Comparison of ENCODE assay signal across 8 cellular contexts in the genomic region with DNA sequence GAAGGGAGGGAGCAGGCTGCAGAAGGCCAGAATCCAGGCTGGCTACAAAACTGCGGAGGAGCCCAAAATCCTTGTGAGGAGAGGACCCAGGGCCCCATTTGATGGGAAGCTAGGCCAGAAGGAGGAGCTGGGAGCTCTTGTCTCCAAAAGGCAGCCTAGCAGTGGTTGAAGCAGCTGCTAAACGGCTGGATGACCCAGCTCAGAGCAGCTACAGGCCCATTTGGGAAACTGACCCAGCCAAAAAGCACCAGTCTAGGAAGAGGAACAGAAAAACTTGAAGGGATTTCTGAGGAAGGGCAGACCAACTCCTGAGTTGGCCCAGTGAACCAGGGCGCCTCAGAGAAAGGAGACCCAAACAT. TPM values are rescaled to one million over a fixed set of nuclear protein-coding genes. Genes with fewer than 3 reads are reported as not detected.
DNase-seq lines count a peak whose midpoint lies in the region; TF ChIP-seq lines count a peak whose summit lies in the region.

No MANE protein-coding gene starts in this region.

- H3K27ac ChIP-seq in iPS-18a (ENCODE audit: low read length) (no peak overlapping the region), suprapubic skin (peak overlapping the region; percentile 95)

- H3K4me1 ChIP-seq in iPS-18a (ENCODE audit: control insufficient read depth, low read depth, low read length): peaks cover 21% of the 10 kb centered on the region
- peaks cover 27% of the 10 kb centered on the region for H3K4me1 ChIP-seq in suprapubic skin

- no peak for TF ChIP-seq EP300 in suprapubic skin (IDR thresholded peaks at IDR 0.05)

- no peak for DNase-seq in T-helper 1 cell
- no peak for DNase-seq in activated T-helper 2 cell treated with anti-CD3 and anti-CD28 coated beads, Interferon-gamma antibody, Interleukin-2, Interleukin-4, amounts not matched to agents 10 μg/mL and 5 μg/mL and 100 μg/mL, durations not matched to agents 14 hours and 24 hours and 36 hours (ENCODE audit: low spot score)
- DNase-seq in suprapubic skin (ENCODE audit: low spot score in 2 of 2): no peak
- DNase-seq in DMS114 treated with DMSO at 0.1 percent for 48 hours (lab: John Stamatoyannopoulos, UW; ENCODE audit: unreplicated experiment): no peak
- no peak for DNase-seq in NCI-H128 (lab: John Stamatoyannopoulos, UW; ENCODE audit: unreplicated experiment)
- DNase-seq in islet precursor cell: no peak

- H3K4me3 ChIP-seq in iPS-18a (ENCODE audit: low read length): peak overlapping the region; percentile 69
- no peak overlapping the region for H3K4me3 ChIP-seq in suprapubic skin

- H3K27ac Mint-ChIP-seq in T-helper 1 cell treated with Interleukin-12 subunit alpha and Interleukin-12 subunit beta and Interleukin-4 antibody, amounts not matched to agents 30 μg/mL and 1 μg/mL, for 36 hours: peak overlapping the region; percentile 72
- H3K27ac Mint-ChIP-seq in activated T-helper 2 cell treated with anti-CD3 and anti-CD28 coated beads, Interferon-gamma antibody, Interleukin-2, Interleukin-4, amounts not matched to agents 10 μg/mL and 5 μg/mL and 100 μg/mL, durations not matched to agents 14 hours and 24 hours and 36 hours: peak overlapping the region; percentile 65

- intact Hi-C loops in activated T-helper 2 cell treated with anti-CD3 and anti-CD28 coated beads, Interferon-gamma antibody, Interleukin-2, Interleukin-4, amounts not matched to agents 10 μg/mL and 5 μg/mL and 100 μg/mL, durations not matched to agents 14 hours and 24 hours and 36 hours (cut with micrococcal nuclease): loop anchor here (5.0 kb wide), 3 partner anchors 95 to 320 kb away; a partner anchor contains a TSS

- TF ChIP-seq POLR2A in suprapubic skin (IDR thresholded peaks at IDR 0.05): no peak

- peaks cover 37% of the 10 kb centered on the region for H3K36me3 Mint-ChIP-seq in T-helper 1 cell treated with Interleukin-12 subunit alpha and Interleukin-12 subunit beta and Interleukin-4 antibody, amounts not matched to agents 30 μg/mL and 1 μg/mL, for 36 hours (ENCODE audit: low read depth)
- peaks cover 36% of the 10 kb centered on the region for H3K36me3 Mint-ChIP-seq in activated T-helper 2 cell treated with anti-CD3 and anti-CD28 coated beads, Interferon-gamma antibody, Interleukin-2, Interleukin-4, amounts not matched to agents 10 μg/mL and 5 μg/mL and 100 μg/mL, durations not matched to agents 14 hours and 24 hours and 36 hours (ENCODE audit: low read depth)

- no peak for TF ChIP-seq CTCF in suprapubic skin (IDR thresholded peaks at IDR 0.05)

- H3K36me3 ChIP-seq in iPS-18a (ENCODE audit: control insufficient read depth, low read depth, low read length) (no peaks in the 10 kb centered on the region), suprapubic skin (peaks cover 12% of the 10 kb centered on the region)

- H3K9me3 ChIP-seq in iPS-18a (ENCODE audit: control insufficient read depth, low read depth, low read length) (no peaks in the 10 kb centered on the region), suprapubic skin (no peaks in the 10 kb centered on the region)

- peaks cover 32% of the 10 kb centered on the region for H3K4me1 Mint-ChIP-seq in T-helper 1 cell treated with Interleukin-12 subunit alpha and Interleukin-12 subunit beta and Interleukin-4 antibody, amounts not matched to agents 30 μg/mL and 1 μg/mL, for 36 hours (ENCODE audit: low read depth)
- H3K4me1 Mint-ChIP-seq in activated T-helper 2 cell treated with anti-CD3 and anti-CD28 coated beads, Interferon-gamma antibody, Interleukin-2, Interleukin-4, amounts not matched to agents 10 μg/mL and 5 μg/mL and 100 μg/mL, durations not matched to agents 14 hours and 24 hours and 36 hours (ENCODE audit: low read depth): peaks cover 35% of the 10 kb centered on the region

- peak overlapping the region; percentile 22 for H3K4me3 Mint-ChIP-seq in T-helper 1 cell treated with Interleukin-12 subunit alpha and Interleukin-12 subunit beta and Interleukin-4 antibody, amounts not matched to agents 30 μg/mL and 1 μg/mL, for 36 hours
- peak overlapping the region; percentile 55 for H3K4me3 Mint-ChIP-seq in activated T-helper 2 cell treated with anti-CD3 and anti-CD28 coated beads, Interferon-gamma antibody, Interleukin-2, Interleukin-4, amounts not matched to agents 10 μg/mL and 5 μg/mL and 100 μg/mL, durations not matched to agents 14 hours and 24 hours and 36 hours (ENCODE audit: low read depth)

- peak overlapping the region; percentile 34 for H3K9ac ChIP-seq in iPS-18a (ENCODE audit: low read length)

- no peaks in the 10 kb centered on the region for H3K27me3 ChIP-seq in iPS-18a (ENCODE audit: control insufficient read depth, insufficient read depth, low read length)
- H3K27me3 ChIP-seq in suprapubic skin: no peaks in the 10 kb centered on the region

- H3K27me3 Mint-ChIP-seq in T-helper 1 cell treated with Interleukin-12 subunit alpha and Interleukin-12 subunit beta and Interleukin-4 antibody, amounts not matched to agents 30 μg/mL and 1 μg/mL, for 36 hours (ENCODE audit: low read depth): no peaks in the 10 kb centered on the region
- H3K27me3 Mint-ChIP-seq in activated T-helper 2 cell treated with anti-CD3 and anti-CD28 coated beads, Interferon-gamma antibody, Interleukin-2, Interleukin-4, amounts not matched to agents 10 μg/mL and 5 μg/mL and 100 μg/mL, durations not matched to agents 14 hours and 24 hours and 36 hours (ENCODE audit: low read depth): no peaks in the 10 kb centered on the region

- no peaks in the 10 kb centered on the region for H3K9me3 Mint-ChIP-seq in T-helper 1 cell treated with Interleukin-12 subunit alpha and Interleukin-12 subunit beta and Interleukin-4 antibody, amounts not matched to agents 30 μg/mL and 1 μg/mL, for 36 hours
- H3K9me3 Mint-ChIP-seq in activated T-helper 2 cell treated with anti-CD3 and anti-CD28 coated beads, Interferon-gamma antibody, Interleukin-2, Interleukin-4, amounts not matched to agents 10 μg/mL and 5 μg/mL and 100 μg/mL, durations not matched to agents 14 hours and 24 hours and 36 hours: no peaks in the 10 kb centered on the region

- 48% methylated on average over 3 of the region's 3 CpGs for WGBS in suprapubic skin

RNA-seq across cellular contexts. Expression of a gene that starts 1.1 kb away (rescaled TPM):
- total RNA-seq in activated T-helper 2 cell treated with anti-CD3 and anti-CD28 coated beads, Interferon-gamma antibody, Interleukin-2, Interleukin-4, amounts not matched to agents 10 μg/mL and 5 μg/mL and 100 μg/mL, durations not matched to agents 14 hours and 24 hours and 36 hours: 30.7 and 32.1 TPM in 2 replicates
- 10 to 100 TPM in 1 of 4 donors, 1 to 10 TPM in 3; 7.3 to 20.4 (median 8.3) TPM for total RNA-seq in suprapubic skin

RNA-seq across cellular contexts. Expression of a gene that starts 38.2 kb away (rescaled TPM):
- total RNA-seq in activated T-helper 2 cell treated with anti-CD3 and anti-CD28 coated beads, Interferon-gamma antibody, Interleukin-2, Interleukin-4, amounts not matched to agents 10 μg/mL and 5 μg/mL and 100 μg/mL, durations not matched to agents 14 hours and 24 hours and 36 hours: 71.4 and 78.0 TPM in 2 replicates
- total RNA-seq in suprapubic skin: 10 to 100 TPM in 3 of 4 donors, 1 to 10 TPM in 1; 6.3 to 18.2 (median 16.3) TPM
